In the genomic region with DNA sequence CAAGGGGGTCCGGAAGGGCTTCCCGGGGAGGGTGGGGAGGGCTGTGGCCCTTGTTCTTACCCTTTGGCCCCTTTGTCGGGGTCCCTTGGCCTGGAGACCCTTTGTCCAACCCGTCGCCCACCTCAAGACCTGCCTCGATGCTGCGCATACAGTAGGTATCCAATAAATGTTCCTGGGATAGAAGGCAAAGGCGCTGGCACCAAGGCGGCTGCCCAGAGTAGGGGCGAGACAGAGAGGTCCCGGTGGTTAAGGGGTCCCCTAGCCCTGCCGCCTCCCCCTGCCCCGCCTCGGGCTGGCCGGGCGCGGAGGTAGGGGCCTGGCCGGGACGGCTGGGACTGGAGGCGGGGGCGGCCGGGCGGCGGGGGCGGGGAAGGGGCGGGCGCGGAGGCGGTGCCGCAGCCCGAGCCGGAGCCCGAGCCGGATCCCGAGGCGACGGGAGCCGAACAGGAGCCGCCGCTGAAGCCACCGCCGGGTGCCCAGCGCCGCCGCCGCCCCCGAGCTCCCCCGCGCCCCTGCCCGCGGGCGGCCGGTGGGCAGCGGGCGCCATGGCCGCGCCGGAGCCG, we compare ENCODE assay signal across 8 cellular contexts. TPM values are rescaled to one million over a fixed set of nuclear protein-coding genes. Genes with fewer than 3 reads are reported as not detected.
DNase-seq lines count a peak whose midpoint lies in the region; ATAC-seq, FAIRE-seq and TF ChIP-seq lines count a peak whose summit lies in the region.

A gene (plus strand): TSS at position 442 of the 563 bp plus-strand sequence. CDS start 104 bp downstream, at position 546.

- H3F3A ChIP-seq in neural progenitor cell (ENCODE audit: low read depth): peaks cover 13% of the 10 kb centered on the region

- H3K9me3 ChIP-seq in neural progenitor cell (ENCODE audit: low read depth): no peaks in the 10 kb centered on the region

- CTCF ChIA-PET in activated CD4-positive, alpha-beta memory T cell treated with anti-CD3 and anti-CD28 coated beads, Interleukin-2, amount 10 ng/mL, durations not matched to agents 7 days and 5 days (lab: Charles Lee): no interaction called here

- H3K4me3 Mint-ChIP-seq in activated CD4-positive, alpha-beta memory T cell treated with anti-CD3 and anti-CD28 coated beads, Interleukin-2, amount 10 ng/mL, durations not matched to agents 7 days and 5 days: peak within 1 kb of the TSS; percentile 45
- H3K4me3 Mint-ChIP-seq in neural progenitor cell: peak within 1 kb of the TSS; percentile 89

- FAIRE-seq in H54 (lab: Jason Lieb, UNC): no peak

- H3K9ac ChIP-seq in neural progenitor cell: no peak within 1 kb of the TSS

- H3K36me3 ChIP-seq in neural progenitor cell: no peaks in the 10 kb centered on the region

- DNase-seq in A172 (ENCODE audit: low spot score) (no peak), H54 (ENCODE audit: insufficient read length, low spot score) (no peak), foreskin keratinocyte (no peak), neural progenitor cell (ENCODE audit: low spot score) (peak; percentile 74)
- DNase-seq in activated CD4-positive, alpha-beta memory T cell treated with anti-CD3 and anti-CD28 coated beads, Interleukin-2, amount 10 ng/mL, durations not matched to agents 7 days and 5 days: peak; percentile 34

- H3K27me3 ChIP-seq in foreskin keratinocyte (peaks cover 2% of the 10 kb centered on the region), neural progenitor cell (peaks cover 70% of the 10 kb centered on the region)

- peak; percentile 8 for ATAC-seq in foreskin keratinocyte
- ATAC-seq in HG03439 (IDR thresholded peaks at IDR 0.05; ENCODE audit: unreplicated experiment): no peak
- ATAC-seq in HG03565 (IDR thresholded peaks at IDR 0.05; ENCODE audit: unreplicated experiment): no peak
- no peak for ATAC-seq in HG02588 (IDR thresholded peaks at IDR 0.05; ENCODE audit: unreplicated experiment)

- no peaks in the 10 kb centered on the region for H3K36me3 Mint-ChIP-seq in activated CD4-positive, alpha-beta memory T cell treated with anti-CD3 and anti-CD28 coated beads, Interleukin-2, amount 10 ng/mL, durations not matched to agents 7 days and 5 days (ENCODE audit: low read depth)
- H3K36me3 Mint-ChIP-seq in neural progenitor cell: no peaks in the 10 kb centered on the region

- H4K20me1 ChIP-seq in neural progenitor cell (ENCODE audit: low read depth): peaks cover 5% of the 10 kb centered on the region

- peak within 1 kb of the TSS; percentile 75 for H3K4me3 ChIP-seq in neural progenitor cell

- H3K27me3 Mint-ChIP-seq in activated CD4-positive, alpha-beta memory T cell treated with anti-CD3 and anti-CD28 coated beads, Interleukin-2, amount 10 ng/mL, durations not matched to agents 7 days and 5 days: peaks cover 37% of the 10 kb centered on the region
- peaks cover 21% of the 10 kb centered on the region for H3K27me3 Mint-ChIP-seq in neural progenitor cell (ENCODE audit: insufficient read depth, low read depth)

- TF ChIP-seq POLR2A in H54 (IDR thresholded peaks at IDR 0.05; ENCODE audit: low read depth, low read length): peak; percentile 34; the same call in 1 of the 2 replicates

- no peak for TF ChIP-seq CTCF in foreskin keratinocyte (conservative IDR thresholded peaks at IDR 0.05)
- TF ChIP-seq CTCF in neural progenitor cell (IDR thresholded peaks at IDR 0.05): no peak

- peak within 1 kb of the TSS; percentile 50 for H2AFZ ChIP-seq in neural progenitor cell (replicated peaks)

- H3K9me3 Mint-ChIP-seq in activated CD4-positive, alpha-beta memory T cell treated with anti-CD3 and anti-CD28 coated beads, Interleukin-2, amount 10 ng/mL, durations not matched to agents 7 days and 5 days: no peaks in the 10 kb centered on the region
- H3K9me3 Mint-ChIP-seq in neural progenitor cell: no peaks in the 10 kb centered on the region

- POLR2A ChIA-PET in activated CD4-positive, alpha-beta memory T cell treated with anti-CD3 and anti-CD28 coated beads, Interleukin-2, amount 10 ng/mL, durations not matched to agents 7 days and 5 days (lab: Charles Lee): no interaction called here

- H3K79me2 ChIP-seq in neural progenitor cell (ENCODE audit: low read depth): no peaks in the 10 kb centered on the region

- H3K27ac Mint-ChIP-seq in activated CD4-positive, alpha-beta memory T cell treated with anti-CD3 and anti-CD28 coated beads, Interleukin-2, amount 10 ng/mL, durations not matched to agents 7 days and 5 days: no peak within 1 kb of the TSS
- H3K27ac Mint-ChIP-seq in neural progenitor cell: peak within 1 kb of the TSS; percentile 37

- peak within 1 kb of the TSS; percentile 98 for H3K4me2 ChIP-seq in neural progenitor cell

- H3K27ac ChIP-seq in foreskin keratinocyte (no peak within 1 kb of the TSS), neural progenitor cell (no peak within 1 kb of the TSS)

- H3K4me1 ChIP-seq in foreskin keratinocyte (no peaks in the 10 kb centered on the region), neural progenitor cell (peaks cover 10% of the 10 kb centered on the region)

- H3K4me1 Mint-ChIP-seq in activated CD4-positive, alpha-beta memory T cell treated with anti-CD3 and anti-CD28 coated beads, Interleukin-2, amount 10 ng/mL, durations not matched to agents 7 days and 5 days: peaks cover 16% of the 10 kb centered on the region
- H3K4me1 Mint-ChIP-seq in neural progenitor cell: peaks cover 18% of the 10 kb centered on the region

RNA-seq across cellular contexts. Expression of the gene that starts here (rescaled TPM):
- total RNA-seq in A172 (2014; rRNA removed; shearing (Covaris generic)): 124 and 154 TPM in 2 replicates
- total RNA-seq in activated CD4-positive, alpha-beta memory T cell treated with anti-CD3 and anti-CD28 coated beads, Interleukin-2, amount 10 ng/mL, durations not matched to agents 7 days and 5 days: under 1 TPM; 0.85 to 0.96 TPM
- total RNA-seq in foreskin keratinocyte: 12.8 and 14.7 TPM in 2 replicates
- polyA plus RNA-seq in foreskin keratinocyte: 21.5 and 25.7 TPM in 2 replicates
- total RNA-seq in neural progenitor cell (ENCODE audit: low replicate concordance): 3.0 and 9.1 TPM in 2 replicates

Comparison
In these comparisons a context has a peak if more than half of its experiments do, and no peak if none do; other contexts are left out.
1. Peak in DNase-seq in activated CD4-positive, alpha-beta memory T cell treated with anti-CD3 and anti-CD28 coated beads, Interleukin-2, amount 10 ng/mL, durations not matched to agents 7 days and 5 days; RNA of the gene not detected or under 1 TPM.